Comparison of ENCODE assay signal across 39 cellular contexts in the genomic region with DNA sequence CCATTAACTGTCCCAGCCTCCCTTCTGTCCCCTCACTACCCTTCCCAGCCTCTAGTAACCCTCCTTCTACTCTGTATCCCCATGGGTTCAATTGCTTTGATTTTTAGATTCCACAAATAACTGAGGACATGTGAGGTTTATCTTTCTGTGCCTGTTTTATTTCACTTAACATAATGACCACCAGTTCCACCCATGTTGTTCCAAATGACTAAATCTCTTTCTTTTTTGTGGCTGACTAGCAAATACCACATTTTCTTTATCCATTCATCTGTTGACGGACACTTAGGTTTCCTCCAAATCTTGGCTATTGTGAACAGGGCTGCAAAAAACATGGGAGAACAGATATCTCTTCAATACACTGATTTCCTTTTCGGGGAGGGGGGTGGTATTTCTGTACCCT.
"Had no signal": no experiment of that assay in that cellular context is flagged by ENCODE, and none has a peak within 500 bp of the region (broad histone marks: within the 10 kb centered on the region; RNA-seq: fewer than 3 reads in every experiment).

No MANE protein-coding gene starts in this region.

- FAIRE-seq: bronchial epithelial cell, TTC549 had no signal

- H3K9me3 Mint-ChIP-seq: activated B cell treated with CpG ODN at 0.5 μM for 24 hours had no signal

- DNase-seq: activated B cell treated with CpG ODN at 0.5 μM for 24 hours; activated CD4-positive, alpha-beta memory T cell treated with anti-CD3 and anti-CD28 coated beads for 36 hours; activated CD4-positive, alpha-beta T cell treated with anti-CD3 and anti-CD28 coated beads for 4 hours; activated CD4-positive, alpha-beta T cell treated with anti-CD3 and anti-CD28 coated beads, Interleukin-2, amount 10 ng/mL, durations not matched to agents 24 days and 14 days; activated CD4-positive, alpha-beta T cell treated with anti-CD3 and anti-CD28 coated beads, Interleukin-2, amount 50 U/mL, for 1 hour; activated CD4-positive, alpha-beta T cell treated with anti-CD3 and anti-CD28 coated beads, Interleukin-2, amount 50 U/mL, for 4 hours; activated CD4-positive, CD25-positive, alpha-beta regulatory T cell treated with anti-CD3 and anti-CD28 coated beads, Interleukin-2, amount 50 U/mL, for 72 hours; activated CD8-positive, alpha-beta memory T cell treated with anti-CD3 and anti-CD28 coated beads, Interleukin-2, amount 50 U/mL, for 4 hours; activated CD8-positive, alpha-beta T cell treated with anti-CD3 and anti-CD28 coated beads for 36 hours; activated effector memory CD4-positive, alpha-beta T cell treated with anti-CD3 and anti-CD28 coated beads, Interleukin-2, amount 50 U/mL, for 16 hours; activated gamma-delta T cell treated with Interleukin-2 at 50 U/mL for 16 hours; activated naive CD4-positive, alpha-beta T cell; activated naive CD4-positive, alpha-beta T cell treated with anti-CD3 and anti-CD28 coated beads for 36 hours; activated naive CD4-positive, alpha-beta T cell treated with anti-CD3 and anti-CD28 coated beads, Interleukin-2, amount 50 U/mL, for 16 hours; activated naive CD8-positive, alpha-beta T cell treated with anti-CD3 and anti-CD28 coated beads for 36 hours; activated T-cell treated with anti-CD3 and anti-CD28 coated beads for 4 hours; activated T-cell treated with anti-CD3 and anti-CD28 coated beads, Interleukin-2, amount 50 U/mL, for 1 hour; activated T-cell treated with anti-CD3 and anti-CD28 coated beads, Interleukin-2, amount 50 U/mL, for 4 hours; activated T-cell treated with anti-CD3 and anti-CD28 coated beads, Interleukin-2, amount 50 U/mL, for 72 hours; amygdala; anterior cingulate cortex; body of pancreas; brain microvascular endothelial cell; caudate nucleus; cerebellar nuclear complex; T-helper 1 cell; T-helper 2 cell; T-helper 9 cell had no signal

- H3K27me3 Mint-ChIP-seq: activated B cell treated with CpG ODN at 0.5 μM for 24 hours; activated CD4-positive, alpha-beta memory T cell treated with anti-CD3 and anti-CD28 coated beads for 36 hours; activated CD4-positive, alpha-beta T cell treated with anti-CD3 and anti-CD28 coated beads, Interleukin-2, amount 10 ng/mL, durations not matched to agents 24 days and 14 days; activated CD8-positive, alpha-beta T cell treated with anti-CD3 and anti-CD28 coated beads for 36 hours; activated naive CD8-positive, alpha-beta T cell treated with anti-CD3 and anti-CD28 coated beads for 36 hours; activated T-helper 17 cell treated with anti-CD3 and anti-CD28 coated beads, Interleukin-2, amount 50 U/mL, for 72 hours; central memory CD8-positive, alpha-beta T cell had no signal

- H3K4me3 Mint-ChIP-seq: activated B cell treated with CpG ODN at 0.5 μM for 24 hours; activated CD4-positive, alpha-beta memory T cell treated with anti-CD3 and anti-CD28 coated beads for 36 hours; activated CD4-positive, alpha-beta T cell treated with anti-CD3 and anti-CD28 coated beads, Interleukin-2, amount 10 ng/mL, durations not matched to agents 24 days and 14 days; activated CD8-positive, alpha-beta T cell treated with anti-CD3 and anti-CD28 coated beads for 36 hours; activated naive CD4-positive, alpha-beta T cell treated with anti-CD3 and anti-CD28 coated beads for 36 hours; activated naive CD8-positive, alpha-beta T cell treated with anti-CD3 and anti-CD28 coated beads for 36 hours; activated T-cell treated with anti-CD3 and anti-CD28 coated beads, Interleukin-2, amount 50 U/mL, for 4 hours; activated T-cell treated with anti-CD3 and anti-CD28 coated beads, Interleukin-2, amount 50 U/mL, for 72 hours; activated T-helper 1 cell treated with anti-CD3 and anti-CD28 coated beads, Interleukin-12 subunit alpha, Interleukin-12 subunit beta, Interleukin-2, Interleukin-4 antibody, amounts not matched to agents 30 ng/mL and 10 ng/mL and 1 ng/mL, durations not matched to agents 14 hours and 24 hours and 36 hours; activated T-helper 17 cell treated with anti-CD3 and anti-CD28 coated beads, Interleukin-2, amount 50 U/mL, for 72 hours; central memory CD8-positive, alpha-beta T cell; T-helper 1 cell treated with Interleukin-12 subunit alpha and Interleukin-12 subunit beta and Interleukin-4 antibody, amounts not matched to agents 30 μg/mL and 1 μg/mL, for 36 hours; T-helper 2 cell treated with Interferon-gamma antibody and Interleukin-4, amounts not matched to agents 5 μg/mL and 100 μg/mL, for 36 hours had no signal

- H3K27ac ChIP-seq: ascending aorta, body of pancreas, brain microvascular endothelial cell, cardiac muscle cell, VCaP had no signal

- H3K27me3 ChIP-seq: ascending aorta, body of pancreas, brain microvascular endothelial cell, cardiac muscle cell had no signal

- H3K27ac Mint-ChIP-seq: activated B cell treated with CpG ODN at 0.5 μM for 24 hours; activated CD4-positive, alpha-beta memory T cell treated with anti-CD3 and anti-CD28 coated beads for 36 hours; activated CD4-positive, alpha-beta T cell treated with anti-CD3 and anti-CD28 coated beads, Interleukin-2, amount 10 ng/mL, durations not matched to agents 24 days and 14 days; activated CD8-positive, alpha-beta T cell treated with anti-CD3 and anti-CD28 coated beads for 36 hours; activated naive CD4-positive, alpha-beta T cell treated with anti-CD3 and anti-CD28 coated beads for 36 hours; activated naive CD4-positive, alpha-beta T cell treated with anti-CD3 and anti-CD28 coated beads, Interleukin-2, amount 50 U/mL, for 72 hours; activated naive CD8-positive, alpha-beta T cell treated with anti-CD3 and anti-CD28 coated beads for 36 hours; activated T-cell treated with anti-CD3 and anti-CD28 coated beads, Interleukin-2, amount 50 U/mL, for 72 hours; activated T-helper 1 cell treated with anti-CD3 and anti-CD28 coated beads, Interleukin-12 subunit alpha, Interleukin-12 subunit beta, Interleukin-2, Interleukin-4 antibody, amounts not matched to agents 30 ng/mL and 10 ng/mL and 1 ng/mL, durations not matched to agents 14 hours and 24 hours and 36 hours; activated T-helper 17 cell treated with anti-CD3 and anti-CD28 coated beads, Interleukin-2, amount 50 U/mL, for 72 hours; T-helper 1 cell treated with Interleukin-12 subunit alpha and Interleukin-12 subunit beta and Interleukin-4 antibody, amounts not matched to agents 30 μg/mL and 1 μg/mL, for 36 hours; T-helper 2 cell treated with Interferon-gamma antibody and Interleukin-4, amounts not matched to agents 5 μg/mL and 100 μg/mL, for 36 hours had no signal

- H3K9me3 ChIP-seq: ascending aorta, body of pancreas had no signal

- H3K4me3 ChIP-seq: ascending aorta, body of pancreas, cardiac muscle cell had no signal

- H3K4me1 ChIP-seq: body of pancreas had no signal

- H3K36me3 Mint-ChIP-seq: activated CD4-positive, alpha-beta memory T cell treated with anti-CD3 and anti-CD28 coated beads for 36 hours; activated naive CD4-positive, alpha-beta T cell treated with anti-CD3 and anti-CD28 coated beads, Interleukin-2, amount 50 U/mL, for 72 hours; activated naive CD8-positive, alpha-beta T cell treated with anti-CD3 and anti-CD28 coated beads for 36 hours had no signal

- H3K36me3 ChIP-seq: ascending aorta, brain microvascular endothelial cell, cardiac muscle cell had no signal

- ATAC-seq: activated CD8-positive, alpha-beta T cell treated with anti-CD3 and anti-CD28 coated beads for 36 hours; activated naive CD4-positive, alpha-beta T cell treated with anti-CD3 and anti-CD28 coated beads, Interleukin-2, amount 50 U/mL, for 72 hours; activated T-cell treated with anti-CD3 and anti-CD28 coated beads, Interleukin-2, amount 50 U/mL, for 4 hours; activated T-cell treated with anti-CD3 and anti-CD28 coated beads, Interleukin-2, amount 50 U/mL, for 72 hours; activated T-helper 17 cell treated with anti-CD3 and anti-CD28 coated beads, Interleukin-2, amount 50 U/mL, for 72 hours; body of pancreas had no signal

- H3K4me1 Mint-ChIP-seq: activated CD4-positive, alpha-beta T cell treated with anti-CD3 and anti-CD28 coated beads, Interleukin-2, amount 10 ng/mL, durations not matched to agents 24 days and 14 days; activated naive CD8-positive, alpha-beta T cell treated with anti-CD3 and anti-CD28 coated beads for 36 hours; activated T-helper 17 cell treated with anti-CD3 and anti-CD28 coated beads, Interleukin-2, amount 50 U/mL, for 72 hours; central memory CD8-positive, alpha-beta T cell had no signal
